Comparison of ENCODE assay signal across 9 cellular contexts in genomic region chr15:41926184-41927056, GRCh38. TPM values are rescaled to one million over a fixed set of nuclear protein-coding genes. Genes with fewer than 3 reads are reported as not detected.
DNase-seq lines count a peak whose midpoint lies in the region; ATAC-seq and TF ChIP-seq lines count a peak whose summit lies in the region.
"Had no signal": no experiment of that assay in that cellular context is flagged by ENCODE, and none has a peak within 500 bp of the region (broad histone marks: within the 10 kb centered on the region; RNA-seq: fewer than 3 reads in every experiment).

No MANE protein-coding gene starts in this region.

- H3K9me2 ChIP-seq in hepatocyte (replicated peaks; ENCODE audit: insufficient read depth): no peaks in the 10 kb centered on the region

- peaks cover 19% of the 10 kb centered on the region for H3K4me1 Mint-ChIP-seq in activated T-helper 17 cell treated with anti-CD3 and anti-CD28 coated beads, Interleukin-2, amount 50 U/mL, for 72 hours
- peaks cover 65% of the 10 kb centered on the region for H3K4me1 Mint-ChIP-seq in stimulated activated memory B cell treated with anti-CD40 and anti-IgM and Interleukin-4, amounts not matched to agents 10 μg/mL and 1 μg/mL and 100 μg/mL, for 72 hours

- peaks cover 70% of the 10 kb centered on the region for H3K4me1 ChIP-seq in hepatocyte (ENCODE audit: insufficient read depth)

- no peaks in the 10 kb centered on the region for H3K36me3 ChIP-seq in hepatocyte (replicated peaks; ENCODE audit: insufficient read depth, low read depth)

- H2AFZ ChIP-seq in hepatocyte: no peak overlapping the region

- H3K79me2 ChIP-seq in hepatocyte: peaks cover 27% of the 10 kb centered on the region

- H3K4me2 ChIP-seq in hepatocyte: peak overlapping the region; percentile 31

- no peak for TF ChIP-seq CTCF in hepatocyte (IDR thresholded peaks at IDR 0.05; ENCODE audit: poor library complexity)

- no peaks in the 10 kb centered on the region for H3K27me3 ChIP-seq in hepatocyte

- ATAC-seq in activated T-helper 17 cell treated with anti-CD3 and anti-CD28 coated beads, Interleukin-2, amount 50 U/mL, for 72 hours (replicated peaks): peak; percentile 43
- no peak for ATAC-seq in stimulated activated memory B cell treated with anti-CD40 and anti-IgM and Interleukin-4, amounts not matched to agents 10 μg/mL and 1 μg/mL and 100 μg/mL, for 72 hours
- no peak for ATAC-seq in HG02759 (IDR thresholded peaks at IDR 0.05; ENCODE audit: unreplicated experiment)
- no peak for ATAC-seq in GM19035 (IDR thresholded peaks at IDR 0.05; ENCODE audit: unreplicated experiment)

- no peaks in the 10 kb centered on the region for H3K9me3 Mint-ChIP-seq in activated T-helper 17 cell treated with anti-CD3 and anti-CD28 coated beads, Interleukin-2, amount 50 U/mL, for 72 hours
- H3K9me3 Mint-ChIP-seq in stimulated activated memory B cell treated with anti-CD40 and anti-IgM and Interleukin-4, amounts not matched to agents 10 μg/mL and 1 μg/mL and 100 μg/mL, for 72 hours: no peaks in the 10 kb centered on the region
- H3K9me3 Mint-ChIP-seq: brain had no signal

- peak overlapping the region; percentile 18 for H3K4me3 Mint-ChIP-seq in activated T-helper 17 cell treated with anti-CD3 and anti-CD28 coated beads, Interleukin-2, amount 50 U/mL, for 72 hours
- no peak overlapping the region for H3K4me3 Mint-ChIP-seq in stimulated activated memory B cell treated with anti-CD40 and anti-IgM and Interleukin-4, amounts not matched to agents 10 μg/mL and 1 μg/mL and 100 μg/mL, for 72 hours
- H3K4me3 Mint-ChIP-seq: brain had no signal

- H4K20me1 ChIP-seq in hepatocyte (ENCODE audit: insufficient read depth, poor library complexity, severe bottlenecking): no peaks in the 10 kb centered on the region

- H3K27ac Mint-ChIP-seq in activated T-helper 17 cell treated with anti-CD3 and anti-CD28 coated beads, Interleukin-2, amount 50 U/mL, for 72 hours: peak overlapping the region; percentile 85
- peak overlapping the region; percentile 58 for H3K27ac Mint-ChIP-seq in stimulated activated memory B cell treated with anti-CD40 and anti-IgM and Interleukin-4, amounts not matched to agents 10 μg/mL and 1 μg/mL and 100 μg/mL, for 72 hours

- 66% methylated on average over 10 of the region's 10 CpGs for WGBS in hepatocyte (ENCODE audit: low lambda C conversion rate, missing lambda C conversion rate)

- DNase-seq in NOMO-1 treated with DMSO at 0.1 percent for 48 hours (lab: John Stamatoyannopoulos, UW; ENCODE audit: unreplicated experiment) (peak; percentile 13), NOMO-1 treated with dmso at 0.1 percent for 144 hours (lab: John Stamatoyannopoulos, UW; ENCODE audit: unreplicated experiment) (no peak), hepatocyte (ENCODE audit: low spot score) (peak; percentile 71), midbrain (lab: John Stamatoyannopoulos, UW) (no peak)

- H3K36me3 Mint-ChIP-seq in activated T-helper 17 cell treated with anti-CD3 and anti-CD28 coated beads, Interleukin-2, amount 50 U/mL, for 72 hours (ENCODE audit: low read depth): peaks cover 89% of the 10 kb centered on the region
- peaks cover 20% of the 10 kb centered on the region for H3K36me3 Mint-ChIP-seq in stimulated activated memory B cell treated with anti-CD40 and anti-IgM and Interleukin-4, amounts not matched to agents 10 μg/mL and 1 μg/mL and 100 μg/mL, for 72 hours
- H3K36me3 Mint-ChIP-seq: brain had no signal

- no peak overlapping the region for H3K4me3 ChIP-seq in hepatocyte

- H3K9me3 ChIP-seq in hepatocyte (ENCODE audit: low read depth): no peaks in the 10 kb centered on the region

- H3K27me3 Mint-ChIP-seq in activated T-helper 17 cell treated with anti-CD3 and anti-CD28 coated beads, Interleukin-2, amount 50 U/mL, for 72 hours: no peaks in the 10 kb centered on the region
- no peaks in the 10 kb centered on the region for H3K27me3 Mint-ChIP-seq in stimulated activated memory B cell treated with anti-CD40 and anti-IgM and Interleukin-4, amounts not matched to agents 10 μg/mL and 1 μg/mL and 100 μg/mL, for 72 hours

- H3K27ac ChIP-seq in hepatocyte: peak overlapping the region; percentile 82

RNA-seq across cellular contexts. Expression of gene SPTBN5, which starts 32.6 kb away (rescaled TPM):
- total RNA-seq in activated T-helper 17 cell treated with anti-CD3 and anti-CD28 coated beads, Interleukin-2, amount 50 U/mL, for 72 hours: 1 to 10 TPM; 2.4 to 4.9 TPM
- 1.7 and 2.0 TPM in 2 replicates for total RNA-seq in hepatocyte
- polyA plus RNA-seq in hepatocyte: 1.9 and 2.6 TPM in 2 replicates

RNA-seq across cellular contexts. Expression of gene EHD4, which starts 45.9 kb away (rescaled TPM):
- total RNA-seq in activated T-helper 17 cell treated with anti-CD3 and anti-CD28 coated beads, Interleukin-2, amount 50 U/mL, for 72 hours: 10 to 100 TPM; 51.0 to 56.3 TPM
- total RNA-seq in hepatocyte: 26.4 and 27.3 TPM in 2 replicates
- polyA plus RNA-seq in hepatocyte: 30.9 and 34.7 TPM in 2 replicates

Comparison
In these comparisons a context has a peak if more than half of its experiments do, and no peak if none do; other contexts are left out.
1. DNase-seq: peak in NOMO-1 treated with DMSO at 0.1 percent for 48 hours (single experiment) and hepatocyte (single experiment); none in NOMO-1 treated with dmso at 0.1 percent for 144 hours (single experiment) and midbrain (single experiment).